ENCODE assay signal across 10 cellular contexts in genomic region chr5:174531782-174532191, GRCh38.
DNase-seq lines count a peak whose midpoint lies in the region; ATAC-seq, FAIRE-seq and TF ChIP-seq lines count a peak whose summit lies in the region.
"Had no signal": no experiment of that assay in that cellular context is flagged by ENCODE, and none has a peak within 500 bp of the region (broad histone marks: within the 10 kb centered on the region; RNA-seq: fewer than 3 reads in every experiment).

No MANE protein-coding gene starts in this region.

- dilution Hi-C loops in keratinocyte (cut with MboI; ENCODE audit: extremely low pct_ligation_motif_present, low sequenced_read_pairs): no loop called here

- peak overlapping the region; percentile 68 for H3K27ac ChIP-seq in A673 (ENCODE audit: low read depth, low read length, poor library complexity, severe bottlenecking)
- H3K27ac ChIP-seq in HL-60 (replicated peaks): peak overlapping the region; percentile 49
- H3K27ac ChIP-seq in RWPE2 (ENCODE audit: poor library complexity, severe bottlenecking): peak overlapping the region; percentile 84
- H3K27ac ChIP-seq in keratinocyte (ENCODE audit: control insufficient read depth, insufficient read depth, low read length): peak overlapping the region; percentile 59
- H3K27ac ChIP-seq in CD8-positive, alpha-beta T cell (ENCODE audit: low read depth, low read length): no peak overlapping the region
- H3K27ac ChIP-seq in WERI-Rb-1: no peak overlapping the region

- ATAC-seq in RWPE2 (ENCODE audit: low read depth): no peak
- no peak for ATAC-seq in CD8-positive, alpha-beta T cell
- ATAC-seq in activated CD4-positive, alpha-beta T cell treated with anti-CD3 and anti-CD28 coated beads for 36 hours: no peak
- ATAC-seq: stimulated activated memory B cell treated with anti-CD40 and anti-IgM and Interleukin-4, amounts not matched to agents 10 μg/mL and 1 μg/mL and 100 μg/mL, for 72 hours had no signal

- H3K4me1 Mint-ChIP-seq in CD8-positive, alpha-beta T cell (ENCODE audit: low read depth): no peaks in the 10 kb centered on the region
- peaks cover 4% of the 10 kb centered on the region for H3K4me1 Mint-ChIP-seq in activated CD4-positive, alpha-beta T cell treated with anti-CD3 and anti-CD28 coated beads for 36 hours
- H3K4me1 Mint-ChIP-seq: stimulated activated memory B cell treated with anti-CD40 and anti-IgM and Interleukin-4, amounts not matched to agents 10 μg/mL and 1 μg/mL and 100 μg/mL, for 72 hours had no signal

- H3K27me3 ChIP-seq in A673 (replicated peaks; ENCODE audit: insufficient read depth, low read depth, low read length, poor library complexity): no peaks in the 10 kb centered on the region
- no peaks in the 10 kb centered on the region for H3K27me3 ChIP-seq in HL-60 (ENCODE audit: insufficient read depth, poor library complexity, severe bottlenecking)
- H3K27me3 ChIP-seq in RWPE2 (ENCODE audit: insufficient read depth, poor library complexity, severe bottlenecking): no peaks in the 10 kb centered on the region
- no peaks in the 10 kb centered on the region for H3K27me3 ChIP-seq in keratinocyte (ENCODE audit: control insufficient read depth, extremely low read depth, insufficient read depth, low read length)
- H3K27me3 ChIP-seq in CD8-positive, alpha-beta T cell (ENCODE audit: insufficient read depth, low read length): no peaks in the 10 kb centered on the region
- peaks cover 62% of the 10 kb centered on the region for H3K27me3 ChIP-seq in WERI-Rb-1 (ENCODE audit: insufficient read depth, low read depth, severe bottlenecking)

- intact Hi-C loops in A673 (cut with micrococcal nuclease; ENCODE audit: unreplicated experiment): loop anchor here (5.0 kb wide), 1 partner anchor 104 kb away; no protein-coding TSS in a partner anchor
- intact Hi-C loops in CD8-positive, alpha-beta T cell (cut with DNase I, micrococcal nuclease): no loop called here
- intact Hi-C loops in activated CD4-positive, alpha-beta T cell treated with anti-CD3 and anti-CD28 coated beads for 36 hours (cut with DNase I, micrococcal nuclease): no loop called here

- H2AFZ ChIP-seq in keratinocyte (ENCODE audit: control insufficient read depth, low read length): peak overlapping the region; percentile 12

- no peak overlapping the region for H3K4me3 Mint-ChIP-seq in CD8-positive, alpha-beta T cell
- no peak overlapping the region for H3K4me3 Mint-ChIP-seq in activated CD4-positive, alpha-beta T cell treated with anti-CD3 and anti-CD28 coated beads for 36 hours
- H3K4me3 Mint-ChIP-seq: stimulated activated memory B cell treated with anti-CD40 and anti-IgM and Interleukin-4, amounts not matched to agents 10 μg/mL and 1 μg/mL and 100 μg/mL, for 72 hours had no signal

- H3K4me1 ChIP-seq in A673 (ENCODE audit: insufficient read depth, low read length, poor library complexity, severe bottlenecking) (peaks cover 35% of the 10 kb centered on the region), RWPE2 (ENCODE audit: insufficient read depth, poor library complexity, severe bottlenecking) (peaks cover 54% of the 10 kb centered on the region), keratinocyte (ENCODE audit: control insufficient read depth, extremely low read depth, insufficient read depth, low read length) (peaks cover 61% of the 10 kb centered on the region)
- no peaks in the 10 kb centered on the region for H3K4me1 ChIP-seq in CD8-positive, alpha-beta T cell (ENCODE audit: insufficient read depth, low read length)

- TF ChIP-seq CTCF in A673 (conservative IDR thresholded peaks at IDR 0.05; ENCODE audit: low read depth, low read length) (no peak), HL-60 (IDR thresholded peaks at IDR 0.05; ENCODE audit: insufficient read depth, low read length) (no peak), RWPE2 (IDR thresholded peaks at IDR 0.05; ENCODE audit: poor library complexity, severe bottlenecking) (no peak), keratinocyte (optimal IDR thresholded peaks at IDR 0.05 in 1 of 3, IDR thresholded peaks at IDR 0.05 in 1 of 3, conservative IDR thresholded peaks at IDR 0.05 in 1 of 3; ENCODE audit: extremely low read depth in 1 of 3, insufficient read depth in 2 of 3, low read length in 3 of 3) (no peak), WERI-Rb-1 (IDR thresholded peaks at IDR 0.05; ENCODE audit: low read depth, low read length) (no peak)
- no peak for TF ChIP-seq CTCF in CD8-positive, alpha-beta T cell (IDR thresholded peaks at IDR 0.05)

- DNase-seq in A673 (ENCODE audit: low spot score): peak; percentile 84
- DNase-seq in HL-60 (ENCODE audit: low read depth in 1 of 2, low spot score in 1 of 2): peak in 1 of 2 experiments; percentile 26
- DNase-seq in RWPE2 (ENCODE audit: low spot score): no peak
- DNase-seq in keratinocyte (ENCODE audit: low read depth, low spot score): no peak
- DNase-seq in CD8-positive, alpha-beta T cell: no peak
- DNase-seq in WERI-Rb-1: no peak
- no peak for DNase-seq in activated CD4-positive, alpha-beta T cell treated with anti-CD3 and anti-CD28 coated beads for 36 hours
- no peak for DNase-seq in NCI-H446 treated with DMSO at 0.1 percent for 48 hours (lab: John Stamatoyannopoulos, UW)
- DNase-seq: NCI-H2029 treated with DMSO at 0.1 percent for 48 hours had no signal

- H3K27ac Mint-ChIP-seq in CD8-positive, alpha-beta T cell: no peak overlapping the region
- H3K27ac Mint-ChIP-seq in activated CD4-positive, alpha-beta T cell treated with anti-CD3 and anti-CD28 coated beads for 36 hours: no peak overlapping the region
- H3K27ac Mint-ChIP-seq: stimulated activated memory B cell treated with anti-CD40 and anti-IgM and Interleukin-4, amounts not matched to agents 10 μg/mL and 1 μg/mL and 100 μg/mL, for 72 hours had no signal

- no TSS peak for BruUV-seq in A673 (replicated peaks; lab: Mats Ljungman, UMichigan)

- H3K9ac ChIP-seq in keratinocyte (ENCODE audit: control insufficient read depth, extremely low read depth, insufficient read depth, low read length): no peak overlapping the region

- H3K9me3 Mint-ChIP-seq in CD8-positive, alpha-beta T cell: no peaks in the 10 kb centered on the region
- H3K9me3 Mint-ChIP-seq in activated CD4-positive, alpha-beta T cell treated with anti-CD3 and anti-CD28 coated beads for 36 hours (ENCODE audit: low read depth): no peaks in the 10 kb centered on the region

- no peaks in the 10 kb centered on the region for H3K79me2 ChIP-seq in keratinocyte (ENCODE audit: control insufficient read depth, insufficient read depth, low read length)

- CTCF ChIA-PET in A673 (lab: Charles Lee): no interaction called here
- CTCF ChIA-PET in CD8-positive, alpha-beta T cell (lab: Charles Lee): no interaction called here
- CTCF ChIA-PET in activated CD4-positive, alpha-beta T cell treated with anti-CD3 and anti-CD28 coated beads for 36 hours (lab: Charles Lee): no interaction called here

- H3K4me3 ChIP-seq in A673 (ENCODE audit: low read depth, low read length, poor library complexity, severe bottlenecking): no peak overlapping the region
- no peak overlapping the region for H3K4me3 ChIP-seq in HL-60 (replicated peaks; ENCODE audit: insufficient read depth, low read length)
- no peak overlapping the region for H3K4me3 ChIP-seq in RWPE2 (ENCODE audit: severe bottlenecking)
- H3K4me3 ChIP-seq in keratinocyte (ENCODE audit: control insufficient read depth in 2 of 3, extremely low read depth in 1 of 3, insufficient read depth in 2 of 3, low read depth in 1 of 3, low read length in 3 of 3): peak overlapping the region in 1 of 3 experiments; percentile 35
- H3K4me3 ChIP-seq in CD8-positive, alpha-beta T cell (ENCODE audit: low read depth, low read length): no peak overlapping the region
- H3K4me3 ChIP-seq in WERI-Rb-1 (ENCODE audit: low read depth, low read length): no peak overlapping the region

- H3K9me3 ChIP-seq in A673 (ENCODE audit: low read depth, low read length, poor library complexity, severe bottlenecking) (no peaks in the 10 kb centered on the region), RWPE2 (ENCODE audit: severe bottlenecking) (no peaks in the 10 kb centered on the region), keratinocyte (ENCODE audit: control insufficient read depth, low read depth, low read length) (no peaks in the 10 kb centered on the region), WERI-Rb-1 (ENCODE audit: severe bottlenecking) (no peaks in the 10 kb centered on the region)
- H3K9me3 ChIP-seq in CD8-positive, alpha-beta T cell (ENCODE audit: low read length): no peaks in the 10 kb centered on the region

- H3K4me2 ChIP-seq in keratinocyte (ENCODE audit: control insufficient read depth, extremely low read depth, insufficient read depth, low read depth, low read length): peak overlapping the region; percentile 74

- H3K36me3 ChIP-seq in A673 (ENCODE audit: insufficient read depth, low read length, poor library complexity, severe bottlenecking) (no peaks in the 10 kb centered on the region), RWPE2 (ENCODE audit: low read depth) (no peaks in the 10 kb centered on the region), keratinocyte (ENCODE audit: control insufficient read depth in 2 of 2, extremely low read depth in 1 of 2, insufficient read depth in 2 of 2, low read length in 2 of 2) (no peaks in the 10 kb centered on the region), WERI-Rb-1 (no peaks in the 10 kb centered on the region)
- no peaks in the 10 kb centered on the region for H3K36me3 ChIP-seq in CD8-positive, alpha-beta T cell (ENCODE audit: insufficient read depth, low read length)

- FAIRE-seq in keratinocyte (lab: Jason Lieb, UNC): peak; percentile 51

- H4K20me1 ChIP-seq in keratinocyte (ENCODE audit: control insufficient read depth, extremely low read depth, insufficient read depth, low read length): no peaks in the 10 kb centered on the region

- H3K27me3 Mint-ChIP-seq in CD8-positive, alpha-beta T cell (ENCODE audit: low read depth): no peaks in the 10 kb centered on the region
- H3K27me3 Mint-ChIP-seq in activated CD4-positive, alpha-beta T cell treated with anti-CD3 and anti-CD28 coated beads for 36 hours: peaks cover 11% of the 10 kb centered on the region
- H3K27me3 Mint-ChIP-seq: stimulated activated memory B cell treated with anti-CD40 and anti-IgM and Interleukin-4, amounts not matched to agents 10 μg/mL and 1 μg/mL and 100 μg/mL, for 72 hours had no signal

- no peaks in the 10 kb centered on the region for H3K36me3 Mint-ChIP-seq in CD8-positive, alpha-beta T cell
- H3K36me3 Mint-ChIP-seq in activated CD4-positive, alpha-beta T cell treated with anti-CD3 and anti-CD28 coated beads for 36 hours (ENCODE audit: low read depth): no peaks in the 10 kb centered on the region
- H3K36me3 Mint-ChIP-seq: stimulated activated memory B cell treated with anti-CD40 and anti-IgM and Interleukin-4, amounts not matched to agents 10 μg/mL and 1 μg/mL and 100 μg/mL, for 72 hours had no signal

- no peaks in the 10 kb centered on the region for H3K9me1 ChIP-seq in keratinocyte (ENCODE audit: control insufficient read depth, extremely low read depth, insufficient read depth, low read length)

- POLR2A ChIA-PET in A673 (lab: Charles Lee; ENCODE audit: low non-redundant PET): no interaction called here
- POLR2A ChIA-PET in CD8-positive, alpha-beta T cell (lab: Charles Lee): no interaction called here
- POLR2A ChIA-PET in activated CD4-positive, alpha-beta T cell treated with anti-CD3 and anti-CD28 coated beads for 36 hours (lab: Charles Lee): no interaction called here

Comparison
In these comparisons a context has a peak if more than half of its experiments do, and no peak if none do; other contexts are left out.
1. H3K27ac ChIP-seq: peak in A673 (single experiment), HL-60 (single experiment), RWPE2 (single experiment) and keratinocyte (single experiment); none in CD8-positive, alpha-beta T cell (single experiment) and WERI-Rb-1 (single experiment).